Comparison of ENCODE assay signal across 28 cellular contexts in genomic region chr12:43880547-43880946, GRCh38.
"Had no signal": no experiment of that assay in that cellular context is flagged by ENCODE, and none has a peak within 500 bp of the region (broad histone marks: within the 10 kb centered on the region; RNA-seq: fewer than 3 reads in every experiment).

No MANE protein-coding gene starts in this region.

- H3K27me3 Mint-ChIP-seq: naive B cell; stimulated activated naive B cell treated with anti-CD40 and anti-IgM and Interleukin-4, amounts not matched to agents 10 μg/mL and 1 μg/mL and 100 μg/mL, for 72 hours had no signal

- H3K4me3 ChIP-seq: left lung, lower lobe of right lung, pancreas, prostate gland, skin epidermis, stomach, testis, thyroid gland, transverse colon, upper lobe of left lung, vagina had no signal

- H3K9me3 Mint-ChIP-seq: naive B cell; natural killer cell; stimulated activated naive B cell treated with anti-CD40 and anti-IgM and Interleukin-4, amounts not matched to agents 10 μg/mL and 1 μg/mL and 100 μg/mL, for 72 hours had no signal

- H3K4me1 ChIP-seq: left lung, lower lobe of right lung, pancreas, testis, upper lobe of left lung, vagina had no signal

- H3K36me3 ChIP-seq: left lung, lower lobe of right lung, pancreas, prostate gland, stomach, thyroid gland, transverse colon, upper lobe of left lung, vagina had no signal

- H3K27ac ChIP-seq: left lung, lower lobe of right lung, pancreas, prostate gland, skin epidermis, stomach, testis, thyroid gland, transverse colon, upper lobe of left lung, vagina had no signal

- H3K4me1 Mint-ChIP-seq: naive B cell, natural killer cell had no signal

- ATAC-seq: left cardiac atrium; left lung; lower lobe of right lung; natural killer cell; pancreas; right cardiac atrium; sciatic nerve; stimulated activated naive B cell treated with anti-CD40 and anti-IgM and Interleukin-4, amounts not matched to agents 10 μg/mL and 1 μg/mL and 100 μg/mL, for 72 hours; stimulated activated naive CD8-positive, alpha-beta T cell treated with anti-CD3 and anti-CD28 coated beads, Interleukin-15, Interleukin-2, amounts not matched to agents 100 U/mL and 50 U/mL, for 24 hours had no signal

- H3K9me3 ChIP-seq: left lung, lower lobe of right lung, pancreas, prostate gland, stomach, testis, thyroid gland, transverse colon, upper lobe of left lung, vagina had no signal

- H3K4me3 Mint-ChIP-seq: naive B cell; natural killer cell; stimulated activated naive B cell treated with anti-CD40 and anti-IgM and Interleukin-4, amounts not matched to agents 10 μg/mL and 1 μg/mL and 100 μg/mL, for 72 hours had no signal

- H3K27ac Mint-ChIP-seq: naive B cell; natural killer cell; stimulated activated naive B cell treated with anti-CD40 and anti-IgM and Interleukin-4, amounts not matched to agents 10 μg/mL and 1 μg/mL and 100 μg/mL, for 72 hours had no signal

- H3K27me3 ChIP-seq: left lung, pancreas, stomach, testis, thyroid gland, transverse colon, upper lobe of left lung, vagina had no signal

- H3K36me3 Mint-ChIP-seq: natural killer cell had no signal

- DNase-seq: kidney glomerular epithelial cell; left cardiac atrium; left lung; lower lobe of right lung; mammary epithelial cell; mesenchymal stem cell; naive B cell; natural killer cell; nucleus accumbens; pancreas; posterior cingulate gyrus; retina; right cardiac atrium; stimulated activated CD4-positive, alpha-beta T cell treated with anti-CD3 and anti-CD28 coated beads, Interleukin-12 subunit alpha, Interleukin-12 subunit beta, amount 100 ng/mL, for 4 hours; stimulated activated CD4-positive, alpha-beta T cell treated with anti-CD3 and anti-CD28 coated beads, Interleukin-15, amount 100 ng/mL, for 24 hours; stimulated activated CD4-positive, alpha-beta T cell treated with anti-CD3 and anti-CD28 coated beads, Interleukin-2, amount 100 ng/mL, for 24 hours; stimulated activated CD4-positive, alpha-beta T cell treated with anti-CD3 and anti-CD28 coated beads, Interleukin-4, amount 100 ng/mL, for 1 hour; stimulated activated naive B cell treated with anti-CD40 and anti-IgM and Interleukin-4, amounts not matched to agents 10 μg/mL and 1 μg/mL and 100 μg/mL, for 72 hours; stimulated activated naive CD8-positive, alpha-beta T cell treated with anti-CD3 and anti-CD28 coated beads, Interleukin-15, Interleukin-2, amounts not matched to agents 100 U/mL and 50 U/mL, for 24 hours; stomach; testis; thyroid gland; transverse colon; upper lobe of left lung had no signal
